Comparison of ENCODE assay signal across 1 cellular context in the genomic region with DNA sequence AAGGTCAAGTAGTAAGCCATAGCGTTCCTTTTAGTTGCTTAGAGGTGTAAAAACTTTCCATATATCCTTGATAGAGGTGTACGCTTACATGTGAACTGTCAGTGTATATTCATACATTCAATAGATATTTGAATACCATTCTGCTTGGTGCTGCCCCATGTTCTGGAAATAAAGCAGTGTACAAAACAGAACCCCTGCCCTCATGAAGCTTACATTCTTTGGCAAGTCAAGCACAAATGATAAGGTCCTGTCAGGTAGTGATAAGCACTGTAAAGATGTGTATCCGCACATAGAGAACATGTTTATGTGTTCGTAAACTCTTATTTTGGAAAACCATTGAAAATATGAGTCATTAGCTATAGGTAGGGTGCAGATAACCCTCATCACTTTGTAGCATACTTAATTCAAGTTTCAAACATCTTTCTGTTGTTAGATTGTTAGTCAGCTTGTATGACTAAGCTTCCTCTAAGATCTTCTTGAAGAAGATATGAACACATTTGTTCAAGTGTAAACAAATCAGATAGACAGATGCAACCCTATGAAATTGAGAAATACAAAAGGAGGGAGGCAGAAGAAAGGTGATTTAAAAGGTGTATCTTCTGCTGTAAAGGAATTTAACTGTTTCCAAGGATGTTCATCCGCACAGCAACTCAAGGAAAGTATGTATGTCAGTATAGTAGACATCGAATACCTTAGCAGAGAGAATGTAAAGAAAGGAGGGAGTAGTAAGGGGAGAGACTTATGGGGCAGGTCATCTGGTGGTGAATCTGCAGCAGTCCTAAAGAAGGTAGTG.
TF ChIP-seq lines count a peak whose summit lies in the region.

No MANE protein-coding gene starts in this region.

TF ChIP-seq in GM12878, 131 proteins besides CTCF, POLR2A, EP300 and RAD21:
- no peak for TF ChIP-seq TCF7 (IDR thresholded peaks at IDR 0.05; ENCODE audit: borderline replicate concordance)
- TF ChIP-seq SRF (IDR thresholded peaks at IDR 0.05; ENCODE audit: low read depth in 2 of 2, low read length in 2 of 2), result no peak
- TF ChIP-seq PAX8 (IDR thresholded peaks at IDR 0.05), result no peak
- TF ChIP-seq SMC3 (IDR thresholded peaks at IDR 0.05; ENCODE audit: borderline replicate concordance, low read length), result no peak
- TF ChIP-seq LARP7 (IDR thresholded peaks at IDR 0.05), result no peak
- TF ChIP-seq, protein P1, sequence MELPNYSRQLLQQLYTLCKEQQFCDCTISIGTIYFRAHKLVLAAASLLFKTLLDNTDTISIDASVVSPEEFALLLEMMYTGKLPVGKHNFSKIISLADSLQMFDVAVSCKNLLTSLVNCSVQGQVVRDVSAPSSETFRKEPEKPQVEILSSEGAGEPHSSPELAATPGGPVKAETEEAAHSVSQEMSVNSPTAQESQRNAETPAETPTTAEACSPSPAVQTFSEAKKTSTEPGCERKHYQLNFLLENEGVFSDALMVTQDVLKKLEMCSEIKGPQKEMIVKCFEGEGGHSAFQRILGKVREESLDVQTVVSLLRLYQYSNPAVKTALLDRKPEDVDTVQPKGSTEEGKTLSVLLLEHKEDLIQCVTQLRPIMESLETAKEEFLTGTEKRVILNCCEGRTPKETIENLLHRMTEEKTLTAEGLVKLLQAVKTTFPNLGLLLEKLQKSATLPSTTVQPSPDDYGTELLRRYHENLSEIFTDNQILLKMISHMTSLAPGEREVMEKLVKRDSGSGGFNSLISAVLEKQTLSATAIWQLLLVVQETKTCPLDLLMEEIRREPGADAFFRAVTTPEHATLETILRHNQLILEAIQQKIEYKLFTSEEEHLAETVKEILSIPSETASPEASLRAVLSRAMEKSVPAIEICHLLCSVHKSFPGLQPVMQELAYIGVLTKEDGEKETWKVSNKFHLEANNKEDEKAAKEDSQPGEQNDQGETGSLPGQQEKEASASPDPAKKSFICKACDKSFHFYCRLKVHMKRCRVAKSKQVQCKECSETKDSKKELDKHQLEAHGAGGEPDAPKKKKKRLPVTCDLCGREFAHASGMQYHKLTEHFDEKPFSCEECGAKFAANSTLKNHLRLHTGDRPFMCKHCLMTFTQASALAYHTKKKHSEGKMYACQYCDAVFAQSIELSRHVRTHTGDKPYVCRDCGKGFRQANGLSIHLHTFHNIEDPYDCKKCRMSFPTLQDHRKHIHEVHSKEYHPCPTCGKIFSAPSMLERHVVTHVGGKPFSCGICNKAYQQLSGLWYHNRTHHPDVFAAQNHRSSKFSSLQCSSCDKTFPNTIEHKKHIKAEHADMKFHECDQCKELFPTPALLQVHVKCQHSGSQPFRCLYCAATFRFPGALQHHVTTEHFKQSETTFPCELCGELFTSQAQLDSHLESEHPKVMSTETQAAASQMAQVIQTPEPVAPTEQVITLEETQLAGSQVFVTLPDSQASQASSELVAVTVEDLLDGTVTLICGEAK (IDR thresholded peaks at IDR 0.05; ENCODE audit: borderline replicate concordance), result no peak
- TF ChIP-seq POLR2AphosphoS2 (IDR thresholded peaks at IDR 0.05; ENCODE audit: low read depth, low read length), result no peak
- no peak for TF ChIP-seq BMI1 (IDR thresholded peaks at IDR 0.05; ENCODE audit: borderline replicate concordance)
- TF ChIP-seq SP1 (IDR thresholded peaks at IDR 0.05; ENCODE audit: low read depth, low read length), result no peak
- TF ChIP-seq, protein P2, sequence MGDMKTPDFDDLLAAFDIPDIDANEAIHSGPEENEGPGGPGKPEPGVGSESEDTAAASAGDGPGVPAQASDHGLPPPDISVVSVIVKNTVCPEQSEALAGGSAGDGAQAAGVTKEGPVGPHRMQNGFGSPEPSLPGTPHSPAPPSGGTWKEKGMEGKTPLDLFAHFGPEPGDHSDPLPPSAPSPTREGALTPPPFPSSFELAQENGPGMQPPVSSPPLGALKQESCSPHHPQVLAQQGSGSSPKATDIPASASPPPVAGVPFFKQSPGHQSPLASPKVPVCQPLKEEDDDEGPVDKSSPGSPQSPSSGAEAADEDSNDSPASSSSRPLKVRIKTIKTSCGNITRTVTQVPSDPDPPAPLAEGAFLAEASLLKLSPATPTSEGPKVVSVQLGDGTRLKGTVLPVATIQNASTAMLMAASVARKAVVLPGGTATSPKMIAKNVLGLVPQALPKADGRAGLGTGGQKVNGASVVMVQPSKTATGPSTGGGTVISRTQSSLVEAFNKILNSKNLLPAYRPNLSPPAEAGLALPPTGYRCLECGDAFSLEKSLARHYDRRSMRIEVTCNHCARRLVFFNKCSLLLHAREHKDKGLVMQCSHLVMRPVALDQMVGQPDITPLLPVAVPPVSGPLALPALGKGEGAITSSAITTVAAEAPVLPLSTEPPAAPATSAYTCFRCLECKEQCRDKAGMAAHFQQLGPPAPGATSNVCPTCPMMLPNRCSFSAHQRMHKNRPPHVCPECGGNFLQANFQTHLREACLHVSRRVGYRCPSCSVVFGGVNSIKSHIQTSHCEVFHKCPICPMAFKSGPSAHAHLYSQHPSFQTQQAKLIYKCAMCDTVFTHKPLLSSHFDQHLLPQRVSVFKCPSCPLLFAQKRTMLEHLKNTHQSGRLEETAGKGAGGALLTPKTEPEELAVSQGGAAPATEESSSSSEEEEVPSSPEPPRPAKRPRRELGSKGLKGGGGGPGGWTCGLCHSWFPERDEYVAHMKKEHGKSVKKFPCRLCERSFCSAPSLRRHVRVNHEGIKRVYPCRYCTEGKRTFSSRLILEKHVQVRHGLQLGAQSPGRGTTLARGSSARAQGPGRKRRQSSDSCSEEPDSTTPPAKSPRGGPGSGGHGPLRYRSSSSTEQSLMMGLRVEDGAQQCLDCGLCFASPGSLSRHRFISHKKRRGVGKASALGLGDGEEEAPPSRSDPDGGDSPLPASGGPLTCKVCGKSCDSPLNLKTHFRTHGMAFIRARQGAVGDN (IDR thresholded peaks at IDR 0.05), result no peak
- no peak for TF ChIP-seq TBL1XR1 (IDR thresholded peaks at IDR 0.05; ENCODE audit: low read depth, low read length)
- TF ChIP-seq CREM (IDR thresholded peaks at IDR 0.05; ENCODE audit: low read depth), result no peak
- no peak for TF ChIP-seq MYC (IDR thresholded peaks at IDR 0.05; ENCODE audit: insufficient read depth, insufficient read length, insufficient replicate concordance, low read length, severe bottlenecking)
- TF ChIP-seq CBFB (IDR thresholded peaks at IDR 0.05; ENCODE audit: low read depth), result no peak
- TF ChIP-seq TCF3 (IDR thresholded peaks at IDR 0.05; ENCODE audit: borderline replicate concordance, insufficient read depth, low read depth, low read length), result no peak
- TF ChIP-seq, protein P3, sequence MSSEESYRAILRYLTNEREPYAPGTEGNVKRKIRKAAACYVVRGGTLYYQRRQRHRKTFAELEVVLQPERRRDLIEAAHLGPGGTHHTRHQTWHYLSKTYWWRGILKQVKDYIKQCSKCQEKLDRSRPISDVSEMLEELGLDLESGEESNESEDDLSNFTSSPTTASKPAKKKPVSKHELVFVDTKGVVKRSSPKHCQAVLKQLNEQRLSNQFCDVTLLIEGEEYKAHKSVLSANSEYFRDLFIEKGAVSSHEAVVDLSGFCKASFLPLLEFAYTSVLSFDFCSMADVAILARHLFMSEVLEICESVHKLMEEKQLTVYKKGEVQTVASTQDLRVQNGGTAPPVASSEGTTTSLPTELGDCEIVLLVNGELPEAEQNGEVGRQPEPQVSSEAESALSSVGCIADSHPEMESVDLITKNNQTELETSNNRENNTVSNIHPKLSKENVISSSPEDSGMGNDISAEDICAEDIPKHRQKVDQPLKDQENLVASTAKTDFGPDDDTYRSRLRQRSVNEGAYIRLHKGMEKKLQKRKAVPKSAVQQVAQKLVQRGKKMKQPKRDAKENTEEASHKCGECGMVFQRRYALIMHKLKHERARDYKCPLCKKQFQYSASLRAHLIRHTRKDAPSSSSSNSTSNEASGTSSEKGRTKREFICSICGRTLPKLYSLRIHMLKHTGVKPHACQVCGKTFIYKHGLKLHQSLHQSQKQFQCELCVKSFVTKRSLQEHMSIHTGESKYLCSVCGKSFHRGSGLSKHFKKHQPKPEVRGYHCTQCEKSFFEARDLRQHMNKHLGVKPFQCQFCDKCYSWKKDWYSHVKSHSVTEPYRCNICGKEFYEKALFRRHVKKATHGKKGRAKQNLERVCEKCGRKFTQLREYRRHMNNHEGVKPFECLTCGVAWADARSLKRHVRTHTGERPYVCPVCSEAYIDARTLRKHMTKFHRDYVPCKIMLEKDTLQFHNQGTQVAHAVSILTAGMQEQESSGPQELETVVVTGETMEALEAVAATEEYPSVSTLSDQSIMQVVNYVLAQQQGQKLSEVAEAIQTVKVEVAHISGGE (CRISPR knock-in tag; IDR thresholded peaks at IDR 0.05), result no peak
- no peak for TF ChIP-seq TAF1 (IDR thresholded peaks at IDR 0.05; ENCODE audit: borderline replicate concordance, low read depth, low read length)
- TF ChIP-seq ZNF24 (IDR thresholded peaks at IDR 0.05), result no peak
- TF ChIP-seq HDAC6 (IDR thresholded peaks at IDR 0.05; ENCODE audit: unreplicated experiment), result no peak
